13 cellular contexts compared by ENCODE assay signal in genomic region chr1:59212715-59213114, GRCh38.
DNase-seq lines count a peak whose midpoint lies in the region; ATAC-seq and TF ChIP-seq lines count a peak whose summit lies in the region.
"Had no signal": no experiment of that assay in that cellular context is flagged by ENCODE, and none has a peak within 500 bp of the region (broad histone marks: within the 10 kb centered on the region; RNA-seq: fewer than 3 reads in every experiment).

No MANE protein-coding gene starts in this region.

- H3K9me3 ChIP-seq in ascending aorta (no peaks in the 10 kb centered on the region), uterus (no peaks in the 10 kb centered on the region)
- H3K9me3 ChIP-seq: Caco-2 had no signal

- H3K27me3 ChIP-seq in ascending aorta (no peaks in the 10 kb centered on the region), uterus (no peaks in the 10 kb centered on the region)
- H3K27me3 ChIP-seq: BLaER1 had no signal

- H3K4me1 ChIP-seq in ascending aorta (peaks cover 4 to 22% of the 10 kb centered on the region in 2 donors), uterus (no peaks in the 10 kb centered on the region)
- H3K4me1 ChIP-seq: BLaER1 had no signal

- H3K4me3 Mint-ChIP-seq in nephron progenitor cell = no peak overlapping the region
- no peak overlapping the region for H3K4me3 Mint-ChIP-seq in natural killer cell treated with Interleukin-12 subunit alpha and Interleukin-12 subunit beta and Interleukin-15 and Interleukin-18, amount 100 ng/mL, for 72 hours
- H3K4me3 Mint-ChIP-seq: CD8-positive, alpha-beta memory T cell; H9 had no signal

- H3K27ac Mint-ChIP-seq in nephron progenitor cell = peak overlapping the region; percentile 97
- H3K27ac Mint-ChIP-seq in natural killer cell treated with Interleukin-12 subunit alpha and Interleukin-12 subunit beta and Interleukin-15 and Interleukin-18, amount 100 ng/mL, for 72 hours = no peak overlapping the region

- peak; percentile 24 for DNase-seq in DMS53 (lab: John Stamatoyannopoulos, UW)
- no peak for DNase-seq in DMS53 treated with DMSO at 0.1 percent for 48 hours (lab: John Stamatoyannopoulos, UW; ENCODE audit: unreplicated experiment)
- DNase-seq in ascending aorta (ENCODE audit: low spot score in 2 of 2) = no peak
- no peak for DNase-seq in nephron progenitor cell
- DNase-seq in natural killer cell treated with Interleukin-12 subunit alpha and Interleukin-12 subunit beta and Interleukin-15 and Interleukin-18, amount 100 ng/mL, for 72 hours (ENCODE audit: low spot score) = no peak
- no peak for DNase-seq in uterus
- DNase-seq: Caco-2; CD8-positive, alpha-beta memory T cell; GOT3; H9 had no signal

- H3K9me3 Mint-ChIP-seq in nephron progenitor cell = peaks cover 76% of the 10 kb centered on the region
- H3K9me3 Mint-ChIP-seq in natural killer cell treated with Interleukin-12 subunit alpha and Interleukin-12 subunit beta and Interleukin-15 and Interleukin-18, amount 100 ng/mL, for 72 hours = peaks cover 5% of the 10 kb centered on the region

- peaks cover 5% of the 10 kb centered on the region for H3K27me3 Mint-ChIP-seq in nephron progenitor cell (ENCODE audit: low read depth, poor library complexity)
- peaks cover 0 to 3% of the 10 kb centered on the region in 2 donors for H3K27me3 Mint-ChIP-seq in natural killer cell treated with Interleukin-12 subunit alpha and Interleukin-12 subunit beta and Interleukin-15 and Interleukin-18, amount 100 ng/mL, for 72 hours

- no peak for TF ChIP-seq POLR2A in uterus (IDR thresholded peaks at IDR 0.05)

- peaks cover 55% of the 10 kb centered on the region for H3K36me3 Mint-ChIP-seq in nephron progenitor cell (ENCODE audit: low read depth)
- H3K36me3 Mint-ChIP-seq in natural killer cell treated with Interleukin-12 subunit alpha and Interleukin-12 subunit beta and Interleukin-15 and Interleukin-18, amount 100 ng/mL, for 72 hours = peaks cover 4% of the 10 kb centered on the region

- intact Hi-C loops in ascending aorta (cut with DNase I) = no loop called here
- intact Hi-C loops in uterus (cut with DNase I; ENCODE audit: low total_unique reads) = no loop called here

- H3K27ac ChIP-seq in ascending aorta (peak overlapping the region; percentile 19 to 78), uterus (no peak overlapping the region)
- H3K27ac ChIP-seq: 22Rv1, BLaER1 had no signal

- H3K36me3 ChIP-seq in ascending aorta = no peaks in the 10 kb centered on the region
- no peaks in the 10 kb centered on the region for H3K36me3 ChIP-seq in uterus
- H3K36me3 ChIP-seq: BLaER1 had no signal

- peaks cover 46% of the 10 kb centered on the region for H3K4me1 Mint-ChIP-seq in nephron progenitor cell
- H3K4me1 Mint-ChIP-seq in natural killer cell treated with Interleukin-12 subunit alpha and Interleukin-12 subunit beta and Interleukin-15 and Interleukin-18, amount 100 ng/mL, for 72 hours (ENCODE audit: low read depth in 2 of 2) = peaks cover 0 to 3% of the 10 kb centered on the region in 2 donors
- H3K4me1 Mint-ChIP-seq: CD8-positive, alpha-beta memory T cell; H9 had no signal

- no peak for TF ChIP-seq CTCF in ascending aorta (IDR thresholded peaks at IDR 0.05)
- TF ChIP-seq CTCF in nephron progenitor cell (IDR thresholded peaks at IDR 0.05) = no peak
- no peak for TF ChIP-seq CTCF in uterus (IDR thresholded peaks at IDR 0.05)

- ATAC-seq in GM21515 (IDR thresholded peaks at IDR 0.05; ENCODE audit: unreplicated experiment) = no peak
- no peak for ATAC-seq in natural killer cell treated with Interleukin-12 subunit alpha and Interleukin-12 subunit beta and Interleukin-15 and Interleukin-18, amount 100 ng/mL, for 72 hours

- H3K4me3 ChIP-seq in ascending aorta (no peak overlapping the region), uterus (no peak overlapping the region)
- H3K4me3 ChIP-seq: BLaER1 had no signal

Comparison
In these comparisons a context has a peak if more than half of its experiments do, and no peak if none do; other contexts are left out.
1. H3K27ac ChIP-seq: peak in ascending aorta (2 of 2); none in uterus (0 of 2).